Comparison of ENCODE assay signal across 8 cellular contexts in genomic region chr3:158672293-158673176, GRCh38. TPM values are rescaled to one million over a fixed set of nuclear protein-coding genes. Genes with fewer than 3 reads are reported as not detected.
A peak's percentile ranks its signal among the peaks of the same experiment; 100 is the strongest.
DNase-seq lines count a peak whose midpoint lies in the region; ATAC-seq and TF ChIP-seq lines count a peak whose summit lies in the region.

Gene LXN (minus strand): TSS chr3:158672648. CDS start chr3:158672478, 170 bp downstream.

- peaks cover 24% of the 10 kb centered on the region for H3K4me1 Mint-ChIP-seq in activated CD4-positive, alpha-beta T cell treated with anti-CD3 and anti-CD28 coated beads, Interleukin-2, amount 10 ng/mL, durations not matched to agents 24 days and 14 days

- no peaks in the 10 kb centered on the region for H3K27me3 Mint-ChIP-seq in activated CD4-positive, alpha-beta T cell treated with anti-CD3 and anti-CD28 coated beads, Interleukin-2, amount 10 ng/mL, durations not matched to agents 24 days and 14 days

- no peaks in the 10 kb centered on the region for H3K9me3 Mint-ChIP-seq in activated CD4-positive, alpha-beta T cell treated with anti-CD3 and anti-CD28 coated beads, Interleukin-2, amount 10 ng/mL, durations not matched to agents 24 days and 14 days

- DNase-seq in COLO829 (ENCODE audit: low spot score) (peak; percentile 83), HT1080 (ENCODE audit: low read depth) (peak; percentile 21), coronary artery (ENCODE audit: low spot score) (peak; percentile 78), kidney glomerular epithelial cell (lab: John Stamatoyannopoulos, UW) (peak; percentile 71), NCI-H1417 (lab: John Stamatoyannopoulos, UW) (no peak)
- DNase-seq in activated CD4-positive, alpha-beta T cell treated with anti-CD3 and anti-CD28 coated beads, Interleukin-2, amount 10 ng/mL, durations not matched to agents 24 days and 14 days, result peak; percentile 94
- peak; percentile 29 to 77 (median 49) for DNase-seq in stimulated activated CD4-positive, alpha-beta T cell treated with anti-CD3 and anti-CD28 coated beads, Interleukin-1b, Interleukin-23, amount 100 ng/mL, for 24 hours (ENCODE audit: low read depth in 4 of 4, low spot score in 1 of 4)

- peak; percentile 100 for ATAC-seq in GM21360 (IDR thresholded peaks at IDR 0.05; ENCODE audit: unreplicated experiment)

- peak within 1 kb of the TSS; percentile 96 for H3K4me3 Mint-ChIP-seq in activated CD4-positive, alpha-beta T cell treated with anti-CD3 and anti-CD28 coated beads, Interleukin-2, amount 10 ng/mL, durations not matched to agents 24 days and 14 days

- H3K27ac ChIP-seq in coronary artery, result peak within 1 kb of the TSS; percentile 50 to 73

- peak; percentile 14 for TF ChIP-seq CTCF in coronary artery (IDR thresholded peaks at IDR 0.05)

- H3K27ac Mint-ChIP-seq in activated CD4-positive, alpha-beta T cell treated with anti-CD3 and anti-CD28 coated beads, Interleukin-2, amount 10 ng/mL, durations not matched to agents 24 days and 14 days, result peak within 1 kb of the TSS; percentile 95

- H3K4me3 ChIP-seq in coronary artery, result peak within 1 kb of the TSS; percentile 68

- peaks cover 36% of the 10 kb centered on the region for H3K36me3 Mint-ChIP-seq in activated CD4-positive, alpha-beta T cell treated with anti-CD3 and anti-CD28 coated beads, Interleukin-2, amount 10 ng/mL, durations not matched to agents 24 days and 14 days (ENCODE audit: low read depth)

- intact Hi-C loops in activated CD4-positive, alpha-beta T cell treated with anti-CD3 and anti-CD28 coated beads, Interleukin-2, amount 10 ng/mL, durations not matched to agents 24 days and 14 days (cut with micrococcal nuclease), result loop anchor here (1.0 to 5.0 kb wide), 2 partner anchors 60 to 119 kb away; partner anchors contain the start of gene RARRES1

RNA-seq across cellular contexts. Expression of gene LXN, which starts in this region (rescaled TPM):
- not detected in 2 replicates for total RNA-seq in HT1080 (2014; rRNA removed; shearing (Covaris generic))
- not detected in 2 replicates for polyA plus RNA-seq in HT1080 (2015; cell fraction: cytosol; rRNA removed)
- not detected in 2 replicates for polyA plus RNA-seq in HT1080 (2015; cell fraction: nucleus; rRNA removed)
- 15.1 and 16.2 TPM in 2 replicates for total RNA-seq in activated CD4-positive, alpha-beta T cell treated with anti-CD3 and anti-CD28 coated beads, Interleukin-2, amount 10 ng/mL, durations not matched to agents 24 days and 14 days

Comparison
In these comparisons a context has a peak if more than half of its experiments do, and no peak if none do; other contexts are left out.
1. RNA of gene LXN (total RNA-seq): 15.1 to 16.2 TPM in activated CD4-positive, alpha-beta T cell treated with anti-CD3 and anti-CD28 coated beads, Interleukin-2, amount 10 ng/mL, durations not matched to agents 24 days and 14 days; not detected in HT1080; every median in the first group is over 10 times any median in the second.
2. Peak in DNase-seq in HT1080; RNA of the gene not detected or under 1 TPM.
3. DNase-seq: peak in COLO829 (single experiment), activated CD4-positive, alpha-beta T cell treated with anti-CD3 and anti-CD28 coated beads, Interleukin-2, amount 10 ng/mL, durations not matched to agents 24 days and 14 days (single experiment), coronary artery (single experiment), kidney glomerular epithelial cell (single experiment) and stimulated activated CD4-positive, alpha-beta T cell treated with anti-CD3 and anti-CD28 coated beads, Interleukin-1b, Interleukin-23, amount 100 ng/mL, for 24 hours (4 of 4); none in NCI-H1417 (0 of 3).